Comparison of ENCODE assay signal across 18 cellular contexts in genomic region chr15:68678746-68679145, GRCh38.
A peak's percentile ranks its signal among the peaks of the same experiment; 100 is the strongest.
DNase-seq lines count a peak whose midpoint lies in the region; TF ChIP-seq lines count a peak whose summit lies in the region.
"Had no signal": no experiment of that assay in that cellular context is flagged by ENCODE, and none has a peak within 500 bp of the region (broad histone marks: within the 10 kb centered on the region; RNA-seq: fewer than 3 reads in every experiment).

No MANE protein-coding gene starts in this region.

- H3K4me3 ChIP-seq in BLaER1 (no peak overlapping the region), coronary artery (no peak overlapping the region), MM.1S (ENCODE audit: low read length) (no peak overlapping the region)
- H3K4me3 ChIP-seq in BLaER1 treated with 17β-estradiol and CSF1 and Interleukin-3, amounts not matched to agents 10 nM and 100 nM, result no peak overlapping the region
- H3K4me3 ChIP-seq: K562 had no signal

- no peaks in the 10 kb centered on the region for H4K20me1 ChIP-seq in BLaER1
- H4K20me1 ChIP-seq in BLaER1 treated with 17β-estradiol and CSF1 and Interleukin-3, amounts not matched to agents 10 nM and 100 nM, result no peaks in the 10 kb centered on the region; a peak in 1 of 22 replicates
- no peaks in the 10 kb centered on the region for H4K20me1 ChIP-seq in MM.1S (ENCODE audit: insufficient read depth, low read length)

- H3K36me3 ChIP-seq in BLaER1 (no peaks in the 10 kb centered on the region), MM.1S (replicated peaks; ENCODE audit: insufficient read depth, low read length) (no peaks in the 10 kb centered on the region)
- H3K36me3 ChIP-seq in BLaER1 treated with 17β-estradiol and CSF1 and Interleukin-3, amounts not matched to agents 10 nM and 100 nM, result no peaks in the 10 kb centered on the region

- no peaks in the 10 kb centered on the region for H3K9me3 ChIP-seq in BLaER1
- H3K9me3 ChIP-seq in BLaER1 treated with 17β-estradiol and CSF1 and Interleukin-3, amounts not matched to agents 10 nM and 100 nM (replicated peaks in 1 of 11), result no peaks in the 10 kb centered on the region
- no peaks in the 10 kb centered on the region for H3K9me3 ChIP-seq in MM.1S (replicated peaks; ENCODE audit: insufficient read depth, low read length)
- H3K9me3 ChIP-seq: Caco-2 had no signal

- H3K27ac ChIP-seq in BLaER1, result peak overlapping the region; percentile 4; the same call in 1 of the 2 replicates
- peak overlapping the region in 1 of 11 experiments; percentile 2; a peak in 1 of 22 replicates for H3K27ac ChIP-seq in BLaER1 treated with 17β-estradiol and CSF1 and Interleukin-3, amounts not matched to agents 10 nM and 100 nM
- no peak overlapping the region for H3K27ac ChIP-seq in coronary artery
- no peak overlapping the region for H3K27ac ChIP-seq in MM.1S (ENCODE audit: low read length)

- H3K9ac ChIP-seq in BLaER1 (no peak overlapping the region), MM.1S (ENCODE audit: low read length) (no peak overlapping the region)
- H3K9ac ChIP-seq in BLaER1 treated with 17β-estradiol and CSF1 and Interleukin-3, amounts not matched to agents 10 nM and 100 nM, result no peak overlapping the region

- no peak for TF ChIP-seq CTCF in coronary artery (IDR thresholded peaks at IDR 0.05)
- no peak for TF ChIP-seq CTCF in MM.1S (IDR thresholded peaks at IDR 0.05; ENCODE audit: low read length)

- H3K4me2 ChIP-seq in BLaER1 (peak overlapping the region; percentile 47), MM.1S (ENCODE audit: low read depth, low read length) (no peak overlapping the region)
- peak overlapping the region in 8 of 11 experiments; percentile 24 to 73 (median 52); a peak in 17 of 22 replicates for H3K4me2 ChIP-seq in BLaER1 treated with 17β-estradiol and CSF1 and Interleukin-3, amounts not matched to agents 10 nM and 100 nM

- H3K27me3 ChIP-seq in BLaER1 (no peaks in the 10 kb centered on the region), MM.1S (replicated peaks; ENCODE audit: insufficient read depth, low read length) (no peaks in the 10 kb centered on the region)
- H3K27me3 ChIP-seq in BLaER1 treated with 17β-estradiol and CSF1 and Interleukin-3, amounts not matched to agents 10 nM and 100 nM, result no peaks in the 10 kb centered on the region

- 0 out of 2 replicates have a peak, but pooled peaks cover 6% of the 10 kb centered on the region for H3F3A ChIP-seq in MM.1S (ENCODE audit: insufficient read depth, low read length)

- no peaks in the 10 kb centered on the region for H3K9me2 ChIP-seq in MM.1S (replicated peaks; ENCODE audit: insufficient read depth, low read length)

- peaks cover 93% of the 10 kb centered on the region for H3K4me1 ChIP-seq in BLaER1
- H3K4me1 ChIP-seq in BLaER1 treated with 17β-estradiol and CSF1 and Interleukin-3, amounts not matched to agents 10 nM and 100 nM, result peaks cover 18 to 99% (median 81%) of the 10 kb centered on the region in 10 experiments
- peaks cover 17% of the 10 kb centered on the region for H3K4me1 ChIP-seq in MM.1S (ENCODE audit: low read length)
- H3K4me1 ChIP-seq: Caco-2 had no signal

- DNase-seq in coronary artery (ENCODE audit: low spot score), result peak; percentile 52
- DNase-seq in myocyte (ENCODE audit: low read depth), result peak; percentile 30
- DNase-seq in occipital lobe (lab: John Stamatoyannopoulos, UW), result no peak
- no peak for DNase-seq in MM.1S
- DNase-seq in activated T-cell treated with anti-CD3 and anti-CD28 coated beads for 4 hours, result no peak
- DNase-seq: Caco-2; CD4-positive, alpha-beta memory T cell; DMS 273 treated with DMSO at 0.1 percent for 48 hours; DMS79 treated with DMSO at 0.1 percent for 48 hours; NCI-H1092; NCI-H1436; NCI-H187 treated with DMSO at 0.1 percent for 48 hours; NCI-H2171; NCI-H524 treated with DMSO at 0.1 percent for 48 hours; SHP77 had no signal

- H3K79me2 ChIP-seq in MM.1S (ENCODE audit: low read length), result no peaks in the 10 kb centered on the region

- no peak overlapping the region for H2AFZ ChIP-seq in MM.1S (ENCODE audit: low read length)

Comparison
In these comparisons a context has a peak if more than half of its experiments do, and no peak if none do; other contexts are left out.
1. DNase-seq: peak in coronary artery (single experiment) and myocyte (single experiment); none in occipital lobe (single experiment), MM.1S (single experiment) and activated T-cell treated with anti-CD3 and anti-CD28 coated beads for 4 hours (single experiment).